Comparison of ENCODE assay signal across 8 cellular contexts in genomic region chr1:25800538-25801377, GRCh38. TPM values are rescaled to one million over a fixed set of nuclear protein-coding genes. Genes with fewer than 3 reads are reported as not detected.
A peak's percentile ranks its signal among the peaks of the same experiment; 100 is the strongest.
DNase-seq lines count a peak whose midpoint lies in the region; ATAC-seq and FAIRE-seq lines count a peak whose summit lies in the region.

No MANE protein-coding gene starts in this region.

- no peak for FAIRE-seq in RCC 7860 (lab: Jason Lieb, UNC)

- no peak overlapping the region for H3K27ac Mint-ChIP-seq in T-helper 1 cell treated with Interleukin-12 subunit alpha and Interleukin-12 subunit beta and Interleukin-4 antibody, amounts not matched to agents 30 μg/mL and 1 μg/mL, for 36 hours
- H3K27ac Mint-ChIP-seq in activated naive CD8-positive, alpha-beta T cell treated with anti-CD3 and anti-CD28 coated beads, Interleukin-2, amount 10 ng/mL, durations not matched to agents 7 days and 5 days, result peak overlapping the region; percentile 43

- DNase-seq in T-helper 1 cell (no peak), RCC 7860 (ENCODE audit: low spot score) (no peak)
- DNase-seq in activated naive CD8-positive, alpha-beta T cell treated with anti-CD3 and anti-CD28 coated beads, Interleukin-2, amount 10 ng/mL, durations not matched to agents 7 days and 5 days, result no peak
- no peak for DNase-seq in stimulated activated naive CD4-positive, alpha-beta T cell treated with Interleukin-2 at 50 U/mL for 16 hours (lab: John Stamatoyannopoulos, UW)
- DNase-seq in activated CD4-positive, CD25-positive, alpha-beta regulatory T cell treated with anti-CD3 and anti-CD28 coated beads, Interleukin-2, amount 50 U/mL, for 72 hours, result no peak

- H3K27ac ChIP-seq in iPS-20b (ENCODE audit: low read length) (no peak overlapping the region), subcutaneous abdominal adipose tissue (ENCODE audit: low read depth, low read length) (no peak overlapping the region)

- H3K9me3 Mint-ChIP-seq in T-helper 1 cell treated with Interleukin-12 subunit alpha and Interleukin-12 subunit beta and Interleukin-4 antibody, amounts not matched to agents 30 μg/mL and 1 μg/mL, for 36 hours, result no peaks in the 10 kb centered on the region
- H3K9me3 Mint-ChIP-seq in activated naive CD8-positive, alpha-beta T cell treated with anti-CD3 and anti-CD28 coated beads, Interleukin-2, amount 10 ng/mL, durations not matched to agents 7 days and 5 days, result no peaks in the 10 kb centered on the region

- ATAC-seq in activated naive CD8-positive, alpha-beta T cell treated with anti-CD3 and anti-CD28 coated beads, Interleukin-2, amount 10 ng/mL, durations not matched to agents 7 days and 5 days (ENCODE audit: low read depth), result peak; percentile 3

- peaks cover 27% of the 10 kb centered on the region for H3K4me1 Mint-ChIP-seq in T-helper 1 cell treated with Interleukin-12 subunit alpha and Interleukin-12 subunit beta and Interleukin-4 antibody, amounts not matched to agents 30 μg/mL and 1 μg/mL, for 36 hours (ENCODE audit: low read depth)
- H3K4me1 Mint-ChIP-seq in activated naive CD8-positive, alpha-beta T cell treated with anti-CD3 and anti-CD28 coated beads, Interleukin-2, amount 10 ng/mL, durations not matched to agents 7 days and 5 days, result peaks cover 32% of the 10 kb centered on the region

- H3K36me3 Mint-ChIP-seq in T-helper 1 cell treated with Interleukin-12 subunit alpha and Interleukin-12 subunit beta and Interleukin-4 antibody, amounts not matched to agents 30 μg/mL and 1 μg/mL, for 36 hours (ENCODE audit: low read depth), result peaks cover 2% of the 10 kb centered on the region
- no peaks in the 10 kb centered on the region for H3K36me3 Mint-ChIP-seq in activated naive CD8-positive, alpha-beta T cell treated with anti-CD3 and anti-CD28 coated beads, Interleukin-2, amount 10 ng/mL, durations not matched to agents 7 days and 5 days

- peaks cover 37% of the 10 kb centered on the region for H3K27me3 Mint-ChIP-seq in T-helper 1 cell treated with Interleukin-12 subunit alpha and Interleukin-12 subunit beta and Interleukin-4 antibody, amounts not matched to agents 30 μg/mL and 1 μg/mL, for 36 hours (ENCODE audit: low read depth)
- no peaks in the 10 kb centered on the region for H3K27me3 Mint-ChIP-seq in activated naive CD8-positive, alpha-beta T cell treated with anti-CD3 and anti-CD28 coated beads, Interleukin-2, amount 10 ng/mL, durations not matched to agents 7 days and 5 days

- peak overlapping the region; percentile 81 for H3K9ac ChIP-seq in iPS-20b (ENCODE audit: low read depth, low read length)
- peak overlapping the region; percentile 63 to 89 (median 72) for H3K9ac ChIP-seq in subcutaneous abdominal adipose tissue (ENCODE audit: low read length in 5 of 5)

- POLR2A ChIA-PET in activated naive CD8-positive, alpha-beta T cell treated with anti-CD3 and anti-CD28 coated beads, Interleukin-2, amount 10 ng/mL, durations not matched to agents 7 days and 5 days (lab: Charles Lee), result interaction anchor here (0.6 to 1.7 kb wide), 2 partner anchors 19 to 110 kb away, joined by 6 to 13 read pairs; partner anchors contain the start of gene MTFR1L

- H3K27me3 ChIP-seq in iPS-20b (ENCODE audit: insufficient read depth, low read length) (peaks cover 11% of the 10 kb centered on the region), subcutaneous abdominal adipose tissue (ENCODE audit: control insufficient read depth in 5 of 5, insufficient read depth in 4 of 5, low read length in 5 of 5) (no peaks in the 10 kb centered on the region)

- H3K36me3 ChIP-seq in iPS-20b (ENCODE audit: insufficient read depth, low read depth, low read length) (peaks cover 8% of the 10 kb centered on the region), subcutaneous abdominal adipose tissue (ENCODE audit: control insufficient read depth in 5 of 5, insufficient read depth in 5 of 5, low read length in 5 of 5) (peaks cover 0 to 12% (median 2%) of the 10 kb centered on the region in 5 donors)

- peak overlapping the region; percentile 75 for H3K4me3 Mint-ChIP-seq in T-helper 1 cell treated with Interleukin-12 subunit alpha and Interleukin-12 subunit beta and Interleukin-4 antibody, amounts not matched to agents 30 μg/mL and 1 μg/mL, for 36 hours
- H3K4me3 Mint-ChIP-seq in activated naive CD8-positive, alpha-beta T cell treated with anti-CD3 and anti-CD28 coated beads, Interleukin-2, amount 10 ng/mL, durations not matched to agents 7 days and 5 days, result peak overlapping the region; percentile 84

- H3K9me3 ChIP-seq in iPS-20b (ENCODE audit: insufficient read depth, low read depth, low read length), result no peaks in the 10 kb centered on the region
- H3K9me3 ChIP-seq in subcutaneous abdominal adipose tissue (ENCODE audit: control insufficient read depth in 5 of 5, low read length in 5 of 5), result no peaks in the 10 kb centered on the region

- H3K4me3 ChIP-seq in iPS-20b (ENCODE audit: low read length) (peak overlapping the region; percentile 85), subcutaneous abdominal adipose tissue (ENCODE audit: low read depth in 1 of 5, low read length in 5 of 5) (peak overlapping the region; percentile 74 to 82 (median 80))

- H3K4me1 ChIP-seq in iPS-20b (ENCODE audit: insufficient read depth, low read length) (no peaks in the 10 kb centered on the region), subcutaneous abdominal adipose tissue (ENCODE audit: control insufficient read depth in 5 of 5, insufficient read depth in 5 of 5, low read length in 5 of 5) (peaks cover 11 to 71% (median 52%) of the 10 kb centered on the region in 5 donors)

RNA-seq across cellular contexts. Expression of gene SELENON, which starts 0.8 kb away (rescaled TPM):
- total RNA-seq in activated naive CD8-positive, alpha-beta T cell treated with anti-CD3 and anti-CD28 coated beads, Interleukin-2, amount 10 ng/mL, durations not matched to agents 7 days and 5 days, result 10 to 100 TPM; 10.3 to 11.4 TPM

RNA-seq across cellular contexts. Expression of gene MTFR1L, which starts 19.0 kb away (rescaled TPM):
- 10 to 100 TPM; 40.8 to 41.3 TPM for total RNA-seq in activated naive CD8-positive, alpha-beta T cell treated with anti-CD3 and anti-CD28 coated beads, Interleukin-2, amount 10 ng/mL, durations not matched to agents 7 days and 5 days

RNA-seq across cellular contexts. Expression of gene AUNIP, which starts 58.5 kb away (rescaled TPM):
- total RNA-seq in activated naive CD8-positive, alpha-beta T cell treated with anti-CD3 and anti-CD28 coated beads, Interleukin-2, amount 10 ng/mL, durations not matched to agents 7 days and 5 days, result 1 to 10 TPM; 4.8 TPM
